In the genomic region with DNA sequence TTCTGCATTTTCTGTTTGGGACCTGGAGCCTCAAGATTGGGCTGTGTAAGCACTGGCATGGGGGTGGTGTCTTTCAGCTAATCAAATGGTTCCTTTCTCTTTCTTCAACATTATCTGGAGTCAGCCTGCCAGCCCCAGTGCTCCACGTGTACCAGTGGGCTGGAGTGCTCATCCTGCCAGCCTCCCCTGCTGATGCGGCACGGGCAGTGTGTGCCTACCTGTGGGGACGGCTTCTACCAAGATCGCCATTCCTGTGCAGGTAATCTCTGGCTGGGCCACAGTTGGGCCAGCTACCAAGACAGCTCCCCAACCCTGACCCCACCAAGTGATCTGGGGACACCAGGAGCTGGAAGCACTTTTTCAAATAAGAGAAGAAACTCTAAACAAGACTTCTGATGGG, we compare ENCODE assay signal across 25 cellular contexts.
"Had no signal": no experiment of that assay in that cellular context is flagged by ENCODE, and none has a peak within 500 bp of the region (broad histone marks: within the 10 kb centered on the region; RNA-seq: fewer than 3 reads in every experiment).

No MANE protein-coding gene starts in this region.

- DNase-seq: colonic mucosa; cortex of kidney; dermis blood vessel endothelial cell; dorsolateral prefrontal cortex; effector CD4-positive, alpha-beta T cell; effector CD8-positive, alpha-beta T cell; effector memory CD4-positive, alpha-beta T cell; effector memory CD8-positive, alpha-beta T cell; endodermal cell; erythroblast; esophagus squamous epithelium; foreskin fibroblast; foreskin keratinocyte; foreskin melanocyte; gastrocnemius medialis; glutamatergic neuron; head of caudate nucleus; heart left ventricle; heart right ventricle had no signal

- H3K9me3 ChIP-seq: colonic mucosa, esophagus muscularis mucosa, esophagus squamous epithelium, gastrocnemius medialis, gastroesophageal sphincter, heart left ventricle, heart right ventricle had no signal

- H3K27me3 ChIP-seq: colonic mucosa, dorsolateral prefrontal cortex, esophagus muscularis mucosa, esophagus squamous epithelium, foreskin keratinocyte, gastrocnemius medialis, gastroesophageal sphincter, heart left ventricle, heart right ventricle had no signal

- H3K4me1 ChIP-seq: colonic mucosa, esophagus muscularis mucosa, esophagus squamous epithelium, foreskin keratinocyte, gastrocnemius medialis, gastroesophageal sphincter, heart left ventricle, heart right ventricle had no signal

- H3K9me3 Mint-ChIP-seq: dendritic cell treated with granulocyte-macrophage colony-stimulating factor and Interleukin-4, amounts not matched to agents 40 ng/mL and 50 ng/mL, for 4 days; effector memory CD8-positive, alpha-beta T cell; endodermal cell had no signal

- H3K27ac Mint-ChIP-seq: dendritic cell treated with granulocyte-macrophage colony-stimulating factor and Interleukin-4, amounts not matched to agents 40 ng/mL and 50 ng/mL, for 4 days; effector memory CD8-positive, alpha-beta T cell; endodermal cell had no signal

- H3K27ac ChIP-seq: colonic mucosa, coronary artery, dorsolateral prefrontal cortex, epithelial cell of prostate, esophagus muscularis mucosa, esophagus squamous epithelium, foreskin keratinocyte, gastrocnemius medialis, gastroesophageal sphincter, heart left ventricle, heart right ventricle had no signal

- H3K4me3 Mint-ChIP-seq: dendritic cell treated with granulocyte-macrophage colony-stimulating factor and Interleukin-4, amounts not matched to agents 40 ng/mL and 50 ng/mL, for 4 days; effector memory CD8-positive, alpha-beta T cell; endodermal cell had no signal

- H3K4me3 ChIP-seq: colonic mucosa, coronary artery, dorsolateral prefrontal cortex, esophagus muscularis mucosa, esophagus squamous epithelium, gastrocnemius medialis, gastroesophageal sphincter, heart left ventricle, heart right ventricle had no signal

- H3K36me3 ChIP-seq: colonic mucosa, esophagus muscularis mucosa, esophagus squamous epithelium, gastrocnemius medialis, gastroesophageal sphincter, heart left ventricle, heart right ventricle had no signal

- ATAC-seq: effector memory CD8-positive, alpha-beta T cell; esophagus mucosa; foreskin keratinocyte; gastrocnemius medialis; gastroesophageal sphincter; heart left ventricle; heart right ventricle had no signal

- H3K27me3 Mint-ChIP-seq: effector memory CD8-positive, alpha-beta T cell had no signal
